ENCODE assay signal across 16 cellular contexts in the genomic region with DNA sequence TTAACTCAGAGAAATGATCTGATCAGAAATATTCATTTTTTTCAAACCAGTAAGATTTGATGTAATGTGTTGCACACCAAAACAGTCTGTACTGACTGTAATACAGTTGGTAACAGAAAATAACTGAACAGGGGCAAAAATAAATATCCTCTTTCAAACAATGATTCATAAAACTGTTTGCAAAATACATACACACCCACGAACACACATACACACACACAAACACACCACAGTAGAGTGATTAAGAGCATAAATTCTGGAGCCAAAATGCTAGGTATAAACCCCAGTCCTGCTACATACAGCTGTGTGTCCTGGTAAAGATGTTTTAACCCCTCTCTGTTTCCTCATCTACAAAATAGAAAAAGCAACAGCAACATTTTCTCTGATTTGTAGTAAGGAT.
"Had no signal": no experiment of that assay in that cellular context is flagged by ENCODE, and none has a peak within 500 bp of the region (broad histone marks: within the 10 kb centered on the region; RNA-seq: fewer than 3 reads in every experiment).

No MANE protein-coding gene starts in this region.

- H3K27me3 Mint-ChIP-seq: activated CD8-positive, alpha-beta T cell treated with anti-CD3 and anti-CD28 coated beads for 36 hours; T-helper 17 cell had no signal

- DNase-seq: activated CD4-positive, alpha-beta T cell treated with anti-CD3 and anti-CD28 coated beads for 4 hours; activated CD8-positive, alpha-beta T cell treated with anti-CD3 and anti-CD28 coated beads for 36 hours; activated effector memory CD4-positive, alpha-beta T cell treated with Interleukin-2 at 50 U/mL for 16 hours; activated naive CD4-positive, alpha-beta T cell treated with anti-CD3 and anti-CD28 coated beads, Interleukin-2, amount 50 U/mL, for 16 hours; activated T-cell treated with anti-CD3 and anti-CD28 coated beads, Interleukin-2, amount 50 U/mL, for 4 hours; dermis blood vessel endothelial cell; erythroblast; stimulated activated CD4-positive, alpha-beta T cell treated with anti-CD3 and anti-CD28 coated beads, Interleukin-2, amount 100 ng/mL, for 24 hours; T-helper 17 cell; upper lobe of right lung had no signal

- H3K9me3 ChIP-seq: ovary, stomach, testis, upper lobe of right lung had no signal

- ATAC-seq: activated CD8-positive, alpha-beta T cell treated with anti-CD3 and anti-CD28 coated beads for 36 hours; activated T-cell treated with anti-CD3 and anti-CD28 coated beads, Interleukin-2, amount 50 U/mL, for 4 hours; T-helper 17 cell; WTC11 had no signal

- H3K27me3 ChIP-seq: brain microvascular endothelial cell, ovary, stomach, testis, upper lobe of right lung had no signal

- H3K4me1 Mint-ChIP-seq: T-helper 17 cell had no signal

- H3K4me1 ChIP-seq: testis had no signal

- H3K27ac ChIP-seq: brain microvascular endothelial cell, ovary, stomach, testis, upper lobe of right lung had no signal

- H3K4me3 ChIP-seq: ovary, stomach, testis, upper lobe of right lung had no signal

- H3K36me3 ChIP-seq: brain microvascular endothelial cell, ovary, stomach, upper lobe of right lung had no signal

- H3K27ac Mint-ChIP-seq: activated CD8-positive, alpha-beta T cell treated with anti-CD3 and anti-CD28 coated beads for 36 hours; T-helper 17 cell; WTC11 had no signal

- H3K4me3 Mint-ChIP-seq: activated CD8-positive, alpha-beta T cell treated with anti-CD3 and anti-CD28 coated beads for 36 hours; activated T-cell treated with anti-CD3 and anti-CD28 coated beads, Interleukin-2, amount 50 U/mL, for 4 hours; neural crest cell; T-helper 17 cell; WTC11 had no signal
